1 cellular context compared by ENCODE assay signal in genomic region chr13:61664821-61665705, GRCh38.
TF ChIP-seq lines count a peak whose summit lies in the region.

No MANE protein-coding gene starts in this region.

TF ChIP-seq in HepG2, 621 proteins besides CTCF, POLR2A, EP300 and RAD21 (continued from another document and continues in another):
- 0 out of 2 replicates have a peak, but pooled peaks have one; percentile 29 for TF ChIP-seq ARID3A (IDR thresholded peaks at IDR 0.05; ENCODE audit: low read depth, low read length)
- 0 out of 2 replicates have a peak, but pooled peaks have one; percentile 37 for TF ChIP-seq ZBTB33 (CRISPR knock-in tag; IDR thresholded peaks at IDR 0.05)
- TF ChIP-seq ZNF749 (CRISPR knock-in tag; IDR thresholded peaks at IDR 0.05; ENCODE audit: borderline replicate concordance), result no peak
- TF ChIP-seq RERE (CRISPR knock-in tag; IDR thresholded peaks at IDR 0.05; ENCODE audit: low read depth), result peak; percentile 53; the same call in 1 of the 2 replicates
- TF ChIP-seq ZNF260 (CRISPR knock-in tag; IDR thresholded peaks at IDR 0.05; ENCODE audit: borderline replicate concordance, low read depth), result no peak
- no peak for TF ChIP-seq TFDP1 (CRISPR knock-in tag; IDR thresholded peaks at IDR 0.05; ENCODE audit: borderline replicate concordance)
- peak; percentile 66 for TF ChIP-seq HNF4G (IDR thresholded peaks at IDR 0.05; ENCODE audit: borderline replicate concordance, low read depth, low read length)
- peak; percentile 85; the same call in 1 of the 2 replicates for TF ChIP-seq HNF4G (CRISPR knock-in tag; IDR thresholded peaks at IDR 0.05; ENCODE audit: borderline replicate concordance, low read depth)
- TF ChIP-seq ZBED4 (CRISPR knock-in tag; IDR thresholded peaks at IDR 0.05; ENCODE audit: borderline replicate concordance), result 0 out of 2 replicates have a peak, but pooled peaks have one; percentile 16
- no peak for TF ChIP-seq ZNF496 (CRISPR knock-in tag; IDR thresholded peaks at IDR 0.05; ENCODE audit: insufficient replicate concordance)
- TF ChIP-seq ATF2 (CRISPR knock-in tag; IDR thresholded peaks at IDR 0.05), result peak; percentile 76; the same call in 1 of the 2 replicates
- no peak for TF ChIP-seq MYPOP (CRISPR knock-in tag; IDR thresholded peaks at IDR 0.05)
- no peak for TF ChIP-seq ZBTB25 (CRISPR knock-in tag; IDR thresholded peaks at IDR 0.05)
- peak; percentile 86; the same call in 1 of the 2 replicates for TF ChIP-seq ZNF512B (CRISPR knock-in tag; IDR thresholded peaks at IDR 0.05; ENCODE audit: borderline replicate concordance)
- no peak for TF ChIP-seq FOXC1 (CRISPR knock-in tag; IDR thresholded peaks at IDR 0.05; ENCODE audit: borderline replicate concordance)
- peak; percentile 97; the same call in 1 of the 2 replicates for TF ChIP-seq HOMEZ (CRISPR knock-in tag; IDR thresholded peaks at IDR 0.05; ENCODE audit: low read depth)
- TF ChIP-seq GPN1 (CRISPR knock-in tag; IDR thresholded peaks at IDR 0.05; ENCODE audit: borderline replicate concordance), result no peak
- no peak for TF ChIP-seq AHR (CRISPR knock-in tag; IDR thresholded peaks at IDR 0.05)
- no peak for TF ChIP-seq MLXIP (CRISPR knock-in tag; IDR thresholded peaks at IDR 0.05; ENCODE audit: borderline replicate concordance)
